1 cellular context compared by ENCODE assay signal in the genomic region with DNA sequence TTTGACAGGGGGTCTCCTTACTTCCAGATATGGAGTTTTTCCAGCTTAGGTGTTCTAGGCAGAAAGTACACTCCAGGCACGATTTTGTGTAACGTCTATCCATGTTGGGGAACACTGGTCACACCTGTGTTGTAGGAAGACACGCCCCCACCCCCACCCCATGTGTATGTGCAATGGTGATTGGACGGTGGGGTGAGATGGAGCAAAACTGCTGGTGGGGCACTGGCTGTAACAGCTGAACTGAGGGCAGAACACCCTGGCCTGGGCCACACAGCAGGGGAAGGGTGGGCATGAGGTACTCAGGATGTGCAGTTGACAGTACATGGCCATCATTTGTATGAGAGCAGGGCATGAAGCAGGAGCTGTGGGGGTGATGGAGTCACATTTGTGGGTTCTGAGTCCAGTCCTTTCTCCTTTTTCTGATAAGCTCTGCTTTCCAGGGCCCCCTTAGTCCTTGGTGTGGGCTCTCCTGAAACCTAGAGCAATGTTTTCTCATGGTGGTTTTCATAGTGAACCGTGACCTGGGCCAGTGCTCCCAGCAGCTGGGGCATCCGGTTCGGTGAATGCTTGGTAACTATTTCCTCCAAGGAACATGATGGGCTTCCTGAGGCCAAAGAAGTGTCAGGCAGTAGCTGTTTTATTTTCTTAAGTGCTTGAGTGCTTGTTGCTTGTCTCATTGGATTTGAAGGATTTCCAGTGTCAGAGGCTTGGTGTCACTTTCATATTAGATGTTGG.
TF ChIP-seq lines count a peak whose summit lies in the region.

No MANE protein-coding gene starts in this region.

TF ChIP-seq in HepG2, 621 proteins besides CTCF, POLR2A, EP300 and RAD21 (continued from another document):
- TF ChIP-seq, protein P1, sequence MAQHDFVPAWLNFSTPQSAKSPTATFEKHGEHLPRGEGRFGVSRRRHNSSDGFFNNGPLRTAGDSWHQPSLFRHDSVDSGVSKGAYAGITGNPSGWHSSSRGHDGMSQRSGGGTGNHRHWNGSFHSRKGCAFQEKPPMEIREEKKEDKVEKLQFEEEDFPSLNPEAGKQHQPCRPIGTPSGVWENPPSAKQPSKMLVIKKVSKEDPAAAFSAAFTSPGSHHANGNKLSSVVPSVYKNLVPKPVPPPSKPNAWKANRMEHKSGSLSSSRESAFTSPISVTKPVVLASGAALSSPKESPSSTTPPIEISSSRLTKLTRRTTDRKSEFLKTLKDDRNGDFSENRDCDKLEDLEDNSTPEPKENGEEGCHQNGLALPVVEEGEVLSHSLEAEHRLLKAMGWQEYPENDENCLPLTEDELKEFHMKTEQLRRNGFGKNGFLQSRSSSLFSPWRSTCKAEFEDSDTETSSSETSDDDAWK (CRISPR knock-in tag; IDR thresholded peaks at IDR 0.05): no peak
- TF ChIP-seq ZNF775 (CRISPR knock-in tag; IDR thresholded peaks at IDR 0.05; ENCODE audit: borderline replicate concordance) (no peak), ZNF747 (CRISPR knock-in tag; IDR thresholded peaks at IDR 0.05; ENCODE audit: borderline replicate concordance) (no peak), HOXA9 (CRISPR knock-in tag; IDR thresholded peaks at IDR 0.05; ENCODE audit: borderline replicate concordance) (no peak), ESRRA (CRISPR knock-in tag; IDR thresholded peaks at IDR 0.05; ENCODE audit: low read depth) (no peak), ZNF326 (CRISPR knock-in tag; IDR thresholded peaks at IDR 0.05; ENCODE audit: borderline replicate concordance) (no peak), DNMT3B (CRISPR knock-in tag; conservative IDR thresholded peaks at IDR 0.05) (no peak), ARNT (IDR thresholded peaks at IDR 0.05) (no peak)
- TF ChIP-seq, protein P2, sequence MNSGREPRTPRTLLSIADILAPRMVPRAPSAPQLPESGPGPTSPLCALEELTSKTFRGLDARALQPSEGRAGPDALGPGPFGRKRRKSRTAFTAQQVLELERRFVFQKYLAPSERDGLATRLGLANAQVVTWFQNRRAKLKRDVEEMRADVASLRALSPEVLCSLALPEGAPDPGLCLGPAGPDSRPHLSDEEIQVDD (CRISPR knock-in tag; IDR thresholded peaks at IDR 0.05; ENCODE audit: borderline replicate concordance): no peak
